ENCODE assay signal across 33 cellular contexts in the genomic region with DNA sequence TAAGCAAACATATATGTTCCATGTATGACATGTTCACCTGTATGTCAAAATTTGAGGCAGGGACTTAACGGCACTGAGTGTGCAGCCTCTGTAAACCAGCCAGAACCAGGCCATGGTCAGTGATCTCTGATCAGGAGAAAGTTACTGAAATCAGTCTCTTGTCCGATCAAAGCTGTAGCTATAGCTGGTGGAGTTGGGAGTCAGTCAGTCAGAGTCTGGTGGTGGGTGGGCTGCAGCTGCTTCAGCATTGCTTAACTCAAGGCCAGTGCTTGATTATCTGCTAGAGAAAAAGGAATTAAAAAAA.
"Had no signal": no experiment of that assay in that cellular context is flagged by ENCODE, and none has a peak within 500 bp of the region (broad histone marks: within the 10 kb centered on the region; RNA-seq: fewer than 3 reads in every experiment).

No MANE protein-coding gene starts in this region.

- H3K4me3 ChIP-seq: body of pancreas, breast epithelium, MG63, Peyer's patch, SJSA1 had no signal

- H3K9me3 Mint-ChIP-seq: activated CD4-positive, alpha-beta T cell treated with anti-CD3 and anti-CD28 coated beads, Interleukin-2, amount 10 ng/mL, durations not matched to agents 7 days and 5 days; activated naive CD4-positive, alpha-beta T cell treated with anti-CD3 and anti-CD28 coated beads, Interleukin-2, amount 50 U/mL, for 24 hours; activated T-helper 2 cell treated with anti-CD3 and anti-CD28 coated beads, Interferon-gamma antibody, Interleukin-2, Interleukin-4, amounts not matched to agents 10 μg/mL and 5 μg/mL and 100 μg/mL, durations not matched to agents 14 hours and 24 hours and 36 hours; T-helper 1 cell treated with Interleukin-12 subunit alpha and Interleukin-12 subunit beta and Interleukin-4 antibody, amounts not matched to agents 30 μg/mL and 1 μg/mL, for 36 hours; T-helper 2 cell treated with Interferon-gamma antibody and Interleukin-4, amounts not matched to agents 5 μg/mL and 100 μg/mL, for 36 hours had no signal

- H3K27me3 ChIP-seq: body of pancreas, breast epithelium, MG63, Peyer's patch had no signal

- ATAC-seq: activated CD4-positive, alpha-beta T cell treated with anti-CD3 and anti-CD28 coated beads for 36 hours; activated CD4-positive, CD25-positive, alpha-beta regulatory T cell treated with anti-CD3 and anti-CD28 coated beads, Interleukin-2, amount 50 U/mL, for 24 hours; activated CD8-positive, alpha-beta T cell treated with anti-CD3 and anti-CD28 coated beads, Interleukin-2, amount 10 ng/mL, durations not matched to agents 7 days and 5 days; body of pancreas; PC-3; WTC11 had no signal

- H3K27ac Mint-ChIP-seq: activated CD4-positive, alpha-beta T cell treated with anti-CD3 and anti-CD28 coated beads for 36 hours; activated CD4-positive, alpha-beta T cell treated with anti-CD3 and anti-CD28 coated beads, Interleukin-2, amount 10 ng/mL, durations not matched to agents 7 days and 5 days; activated CD8-positive, alpha-beta T cell treated with anti-CD3 and anti-CD28 coated beads, Interleukin-2, amount 10 ng/mL, durations not matched to agents 7 days and 5 days; activated naive CD4-positive, alpha-beta T cell treated with anti-CD3 and anti-CD28 coated beads, Interleukin-2, amount 50 U/mL, for 24 hours; activated naive CD8-positive, alpha-beta T cell treated with anti-CD3 and anti-CD28 coated beads, Interleukin-2, amount 10 ng/mL, durations not matched to agents 7 days and 5 days; activated T-cell treated with anti-CD3 and anti-CD28 coated beads, Interleukin-2, amount 50 U/mL, for 24 hours; activated T-helper 2 cell treated with anti-CD3 and anti-CD28 coated beads, Interferon-gamma antibody, Interleukin-2, Interleukin-4, amounts not matched to agents 10 μg/mL and 5 μg/mL and 100 μg/mL, durations not matched to agents 14 hours and 24 hours and 36 hours; T-helper 1 cell treated with Interleukin-12 subunit alpha and Interleukin-12 subunit beta and Interleukin-4 antibody, amounts not matched to agents 30 μg/mL and 1 μg/mL, for 36 hours; T-helper 2 cell treated with Interferon-gamma antibody and Interleukin-4, amounts not matched to agents 5 μg/mL and 100 μg/mL, for 36 hours; WTC11 had no signal

- H3K4me1 ChIP-seq: body of pancreas, breast epithelium, Peyer's patch, SJSA1 had no signal

- H3K4me1 Mint-ChIP-seq: activated CD4-positive, alpha-beta T cell treated with anti-CD3 and anti-CD28 coated beads for 36 hours; activated CD4-positive, alpha-beta T cell treated with anti-CD3 and anti-CD28 coated beads, Interleukin-2, amount 10 ng/mL, durations not matched to agents 7 days and 5 days; activated naive CD4-positive, alpha-beta T cell treated with anti-CD3 and anti-CD28 coated beads, Interleukin-2, amount 50 U/mL, for 24 hours; activated naive CD8-positive, alpha-beta T cell treated with anti-CD3 and anti-CD28 coated beads, Interleukin-2, amount 10 ng/mL, durations not matched to agents 7 days and 5 days had no signal

- H3K9me2 ChIP-seq: SK-N-SH had no signal

- H3K9me3 ChIP-seq: body of pancreas, breast epithelium, MG63, Peyer's patch, SK-N-SH had no signal

- H3K4me3 Mint-ChIP-seq: activated CD4-positive, alpha-beta T cell treated with anti-CD3 and anti-CD28 coated beads for 36 hours; activated CD4-positive, alpha-beta T cell treated with anti-CD3 and anti-CD28 coated beads, Interleukin-2, amount 10 ng/mL, durations not matched to agents 7 days and 5 days; activated CD8-positive, alpha-beta T cell treated with anti-CD3 and anti-CD28 coated beads, Interleukin-2, amount 10 ng/mL, durations not matched to agents 7 days and 5 days; activated naive CD4-positive, alpha-beta T cell treated with anti-CD3 and anti-CD28 coated beads, Interleukin-2, amount 50 U/mL, for 24 hours; activated naive CD8-positive, alpha-beta T cell treated with anti-CD3 and anti-CD28 coated beads, Interleukin-2, amount 10 ng/mL, durations not matched to agents 7 days and 5 days; activated T-cell treated with anti-CD3 and anti-CD28 coated beads, Interleukin-2, amount 50 U/mL, for 24 hours; T-helper 1 cell treated with Interleukin-12 subunit alpha and Interleukin-12 subunit beta and Interleukin-4 antibody, amounts not matched to agents 30 μg/mL and 1 μg/mL, for 36 hours; T-helper 2 cell treated with Interferon-gamma antibody and Interleukin-4, amounts not matched to agents 5 μg/mL and 100 μg/mL, for 36 hours; WTC11 had no signal

- H3K4me2 ChIP-seq: SK-N-SH had no signal

- H3K27ac ChIP-seq: body of pancreas, breast epithelium, Peyer's patch, SJSA1 had no signal

- H3K9ac ChIP-seq: SK-N-SH had no signal

- H3K36me3 ChIP-seq: breast epithelium, MG63, Peyer's patch, SJSA1 had no signal

- DNase-seq: activated CD4-positive, alpha-beta T cell treated with anti-CD3 and anti-CD28 coated beads for 36 hours; activated CD4-positive, alpha-beta T cell treated with anti-CD3 and anti-CD28 coated beads, Interleukin-2, amount 10 ng/mL, durations not matched to agents 7 days and 5 days; activated CD4-positive, alpha-beta T cell treated with anti-CD3 and anti-CD28 coated beads, Interleukin-2, amount 50 U/mL, for 48 hours; activated CD8-positive, alpha-beta T cell treated with anti-CD3 and anti-CD28 coated beads, Interleukin-2, amount 10 ng/mL, durations not matched to agents 7 days and 5 days; activated gamma-delta T cell; activated naive CD4-positive, alpha-beta T cell treated with Interleukin-2 at 50 U/mL for 16 hours; activated naive CD8-positive, alpha-beta T cell treated with anti-CD3 and anti-CD28 coated beads, Interleukin-2, amount 10 ng/mL, durations not matched to agents 7 days and 5 days; activated T-cell treated with anti-CD3 and anti-CD28 coated beads, Interleukin-2, amount 50 U/mL, for 24 hours; body of pancreas; Kasumi-1; MG63; NCI-H1092; NCI-H1436 treated with DMSO at 0.1 percent for 48 hours; NCI-H1694 treated with DMSO at 0.1 percent for 48 hours; NCI-H2029; NCI-H2171; NCI-H510A; NCI-H526; NCI-H748 treated with DMSO at 0.1 percent for 48 hours; NK-92 treated with Interleukin-12 subunit alpha and Interleukin-12 subunit beta, amount 100 ng/mL, for 24 hours; PC-3; Peyer's patch; RPMI8226; SHP77 treated with DMSO at 0.1 percent for 48 hours; SK-N-SH had no signal
